ENCODE assay signal across 8 cellular contexts in the genomic region with DNA sequence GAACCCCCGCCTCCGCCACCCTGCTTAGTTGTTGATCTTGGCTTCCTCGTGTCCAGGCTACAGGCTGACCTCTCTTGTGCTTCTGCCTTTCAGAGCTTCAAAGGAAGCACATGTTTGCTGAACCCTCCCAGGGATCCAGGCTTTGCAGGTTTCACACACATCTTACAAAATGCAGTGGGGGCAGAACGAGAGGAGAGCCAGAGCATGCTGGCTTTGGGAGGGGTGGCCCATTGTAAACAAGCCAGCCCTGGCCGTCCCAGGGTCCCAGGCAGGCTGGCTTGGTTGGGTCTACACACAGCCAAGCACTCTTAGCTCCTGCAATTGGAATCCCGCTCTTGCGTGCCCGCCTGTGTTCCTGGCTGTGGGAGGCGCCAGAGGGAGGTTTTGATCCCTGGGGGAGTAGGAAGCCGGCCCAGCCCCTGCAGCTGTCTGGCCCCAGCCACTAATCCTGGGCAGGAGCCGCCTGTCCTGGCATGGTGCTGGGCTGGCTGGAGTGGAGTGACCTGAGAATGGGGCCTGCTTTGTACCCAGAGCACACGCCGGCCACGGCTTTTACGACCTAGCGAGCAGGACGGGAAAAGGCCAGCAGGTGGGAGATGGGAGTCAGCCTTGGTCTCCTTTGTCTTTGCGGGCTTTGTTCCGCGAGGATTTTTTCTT. TPM values are rescaled to one million over a fixed set of nuclear protein-coding genes. Genes with fewer than 3 reads are reported as not detected.
DNase-seq lines count a peak whose midpoint lies in the region; ATAC-seq and TF ChIP-seq lines count a peak whose summit lies in the region.

No MANE protein-coding gene starts in this region.

- H3K4me3 ChIP-seq in astrocyte of the spinal cord (ENCODE audit: low read depth, low read length) (no peak overlapping the region), smooth muscle cell (no peak overlapping the region), esophagus squamous epithelium (no peak overlapping the region)

- in situ Hi-C loops in astrocyte of the spinal cord (cut with HindIII; ENCODE audit: low sequenced_read_pairs), result no loop called here

- peak; percentile 30 for TF ChIP-seq CTCF in astrocyte of the spinal cord (IDR thresholded peaks at IDR 0.05; ENCODE audit: low read depth, low read length)
- peak; percentile 10 for TF ChIP-seq CTCF in smooth muscle cell (IDR thresholded peaks at IDR 0.05; ENCODE audit: borderline replicate concordance, insufficient read depth, poor library complexity, severe bottlenecking)
- TF ChIP-seq CTCF in esophagus squamous epithelium (IDR thresholded peaks at IDR 0.05), result peak in 2 of 6 experiments; percentile 8 to 17

- DNase-seq in NCI-H146 (lab: John Stamatoyannopoulos, UW), result peak; percentile 69
- peak; percentile 71 for DNase-seq in astrocyte of the spinal cord (ENCODE audit: low read depth, low spot score)
- peak; percentile 95 for DNase-seq in islet precursor cell
- no peak for DNase-seq in smooth muscle cell (lab: John Stamatoyannopoulos, UW; ENCODE audit: unreplicated experiment)
- no peak for DNase-seq in UCSD-AML1 (lab: John Stamatoyannopoulos, UW; ENCODE audit: unreplicated experiment)
- no peak for DNase-seq in esophagus squamous epithelium (lab: John Stamatoyannopoulos, UW)
- DNase-seq in activated CD4-positive, alpha-beta T cell treated with anti-CD3 and anti-CD28 coated beads, Interleukin-2, amount 50 U/mL, for 48 hours, result no peak

- peaks cover 26% of the 10 kb centered on the region for H3K4me1 ChIP-seq in smooth muscle cell (ENCODE audit: low read depth)
- peaks cover 16 to 85% (median 44%) of the 10 kb centered on the region in 3 donors for H3K4me1 ChIP-seq in esophagus squamous epithelium

- H3K27me3 ChIP-seq in smooth muscle cell (ENCODE audit: low read depth), result no peaks in the 10 kb centered on the region
- no peaks in the 10 kb centered on the region for H3K27me3 ChIP-seq in esophagus squamous epithelium

- 27% methylated on average over 20 of the region's 20 CpGs for WGBS in smooth muscle cell (ENCODE audit: low lambda C conversion rate)
- 83 to 86% methylated on average over 7 to 10 of the region's 20 CpGs for WGBS in esophagus squamous epithelium, 2 donors

- H3K9ac ChIP-seq in smooth muscle cell (ENCODE audit: low read depth), result no peak overlapping the region

- H3K27ac ChIP-seq in smooth muscle cell (ENCODE audit: low read depth) (peak overlapping the region; percentile 4), esophagus squamous epithelium (peak overlapping the region in 1 of 4 donors; percentile 5)

- H3K4me2 ChIP-seq in smooth muscle cell, result peak overlapping the region; percentile 56

- H3F3A ChIP-seq in smooth muscle cell (ENCODE audit: low read depth), result peaks cover 5% of the 10 kb centered on the region

- H4K20me1 ChIP-seq in smooth muscle cell (ENCODE audit: low read depth), result peaks cover 100% of the 10 kb centered on the region

- peaks cover 74% of the 10 kb centered on the region for H3K79me2 ChIP-seq in smooth muscle cell (ENCODE audit: low read depth)

- H3K36me3 ChIP-seq in smooth muscle cell (ENCODE audit: low read depth) (no peaks in the 10 kb centered on the region), esophagus squamous epithelium (no peaks in the 10 kb centered on the region)

- no peak for TF ChIP-seq POLR2A in esophagus squamous epithelium (IDR thresholded peaks at IDR 0.05)

- H2AFZ ChIP-seq in smooth muscle cell (ENCODE audit: low read depth), result no peak overlapping the region

- intact Hi-C loops in esophagus squamous epithelium (cut with DNase I), result no loop called here

- H3K9me3 ChIP-seq in smooth muscle cell (replicated peaks; ENCODE audit: low read depth), result no peaks in the 10 kb centered on the region
- no peaks in the 10 kb centered on the region for H3K9me3 ChIP-seq in esophagus squamous epithelium

- no peak for ATAC-seq in GM21737 (IDR thresholded peaks at IDR 0.05; ENCODE audit: unreplicated experiment)

RNA-seq across cellular contexts. Expression of gene SH3BP4, which starts 53.9 kb away (rescaled TPM):
- total RNA-seq in smooth muscle cell, result 47.7 and 58.4 TPM in 2 replicates
- polyA plus RNA-seq in smooth muscle cell, result 34.9 and 38.9 TPM in 2 replicates
- total RNA-seq in esophagus squamous epithelium, result 10 to 100 TPM; 11.0 to 22.9 (median 18.7) TPM

Comparison
In these comparisons a context has a peak if more than half of its experiments do, and no peak if none do; other contexts are left out.
1. DNase-seq: peak in NCI-H146 (single experiment), astrocyte of the spinal cord (single experiment) and islet precursor cell (single experiment); none in smooth muscle cell (single experiment), UCSD-AML1 (single experiment), esophagus squamous epithelium (single experiment) and activated CD4-positive, alpha-beta T cell treated with anti-CD3 and anti-CD28 coated beads, Interleukin-2, amount 50 U/mL, for 48 hours (0 of 2).